In the genomic region with DNA sequence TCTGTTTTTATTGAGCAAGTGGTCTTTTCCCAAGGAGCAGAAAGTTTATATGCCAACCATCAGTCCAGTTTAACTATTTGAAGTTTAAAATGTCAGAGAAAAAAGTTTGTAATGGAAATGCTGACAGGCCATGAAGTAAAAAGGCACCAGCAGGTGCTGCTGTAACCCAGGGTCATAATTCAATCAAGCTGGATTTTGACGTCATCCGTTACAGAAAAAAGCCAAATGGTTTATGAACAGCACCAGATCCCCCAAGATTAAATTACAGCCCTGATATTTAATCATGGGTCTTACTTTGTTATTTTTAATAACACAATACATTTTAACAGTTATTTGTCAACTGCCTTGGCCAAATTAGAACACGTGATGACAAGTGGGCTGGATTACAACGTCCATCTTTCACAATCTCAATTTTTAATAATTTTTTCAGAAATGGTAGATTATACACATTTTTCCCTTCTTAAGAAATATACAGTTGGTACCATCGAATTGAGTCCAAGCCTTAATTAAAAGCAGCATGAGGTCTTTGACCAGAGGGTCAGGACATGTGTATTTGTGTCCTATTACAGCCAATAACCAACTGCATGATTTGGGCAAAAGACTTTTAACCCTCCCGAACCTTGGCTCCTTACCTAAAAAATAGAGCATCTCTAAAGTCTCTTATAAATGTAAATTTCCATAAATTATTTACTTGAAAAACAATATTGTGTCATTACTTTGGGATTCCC, we compare ENCODE assay signal across 1 cellular context.
TF ChIP-seq lines count a peak whose summit lies in the region.

No MANE protein-coding gene starts in this region.

TF ChIP-seq in SK-N-SH treated with all-trans-retinoic acid at 6 μM for 48 hours, 23 proteins besides CTCF, POLR2A, EP300 and RAD21 (continued from another document):
- TF ChIP-seq ZNF8 (CRISPR knock-in tag; IDR thresholded peaks at IDR 0.05) (0 out of 2 replicates have a peak, but pooled peaks have one; percentile 22), RARB (CRISPR knock-in tag; IDR thresholded peaks at IDR 0.05) (no peak), ESRRG (CRISPR knock-in tag; IDR thresholded peaks at IDR 0.05) (peak; percentile 61; the same call in 1 of the 2 replicates), PATZ1 (CRISPR knock-in tag; IDR thresholded peaks at IDR 0.05; ENCODE audit: borderline replicate concordance) (no peak)
- TF ChIP-seq, protein P1, sequence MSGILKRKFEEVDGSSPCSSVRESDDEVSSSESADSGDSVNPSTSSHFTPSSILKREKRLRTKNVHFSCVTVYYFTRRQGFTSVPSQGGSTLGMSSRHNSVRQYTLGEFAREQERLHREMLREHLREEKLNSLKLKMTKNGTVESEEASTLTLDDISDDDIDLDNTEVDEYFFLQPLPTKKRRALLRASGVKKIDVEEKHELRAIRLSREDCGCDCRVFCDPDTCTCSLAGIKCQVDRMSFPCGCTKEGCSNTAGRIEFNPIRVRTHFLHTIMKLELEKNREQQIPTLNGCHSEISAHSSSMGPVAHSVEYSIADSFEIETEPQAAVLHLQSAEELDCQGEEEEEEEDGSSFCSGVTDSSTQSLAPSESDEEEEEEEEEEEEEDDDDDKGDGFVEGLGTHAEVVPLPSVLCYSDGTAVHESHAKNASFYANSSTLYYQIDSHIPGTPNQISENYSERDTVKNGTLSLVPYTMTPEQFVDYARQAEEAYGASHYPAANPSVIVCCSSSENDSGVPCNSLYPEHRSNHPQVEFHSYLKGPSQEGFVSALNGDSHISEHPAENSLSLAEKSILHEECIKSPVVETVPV (CRISPR knock-in tag; IDR thresholded peaks at IDR 0.05), result peak; percentile 84
- TF ChIP-seq, protein P2, sequence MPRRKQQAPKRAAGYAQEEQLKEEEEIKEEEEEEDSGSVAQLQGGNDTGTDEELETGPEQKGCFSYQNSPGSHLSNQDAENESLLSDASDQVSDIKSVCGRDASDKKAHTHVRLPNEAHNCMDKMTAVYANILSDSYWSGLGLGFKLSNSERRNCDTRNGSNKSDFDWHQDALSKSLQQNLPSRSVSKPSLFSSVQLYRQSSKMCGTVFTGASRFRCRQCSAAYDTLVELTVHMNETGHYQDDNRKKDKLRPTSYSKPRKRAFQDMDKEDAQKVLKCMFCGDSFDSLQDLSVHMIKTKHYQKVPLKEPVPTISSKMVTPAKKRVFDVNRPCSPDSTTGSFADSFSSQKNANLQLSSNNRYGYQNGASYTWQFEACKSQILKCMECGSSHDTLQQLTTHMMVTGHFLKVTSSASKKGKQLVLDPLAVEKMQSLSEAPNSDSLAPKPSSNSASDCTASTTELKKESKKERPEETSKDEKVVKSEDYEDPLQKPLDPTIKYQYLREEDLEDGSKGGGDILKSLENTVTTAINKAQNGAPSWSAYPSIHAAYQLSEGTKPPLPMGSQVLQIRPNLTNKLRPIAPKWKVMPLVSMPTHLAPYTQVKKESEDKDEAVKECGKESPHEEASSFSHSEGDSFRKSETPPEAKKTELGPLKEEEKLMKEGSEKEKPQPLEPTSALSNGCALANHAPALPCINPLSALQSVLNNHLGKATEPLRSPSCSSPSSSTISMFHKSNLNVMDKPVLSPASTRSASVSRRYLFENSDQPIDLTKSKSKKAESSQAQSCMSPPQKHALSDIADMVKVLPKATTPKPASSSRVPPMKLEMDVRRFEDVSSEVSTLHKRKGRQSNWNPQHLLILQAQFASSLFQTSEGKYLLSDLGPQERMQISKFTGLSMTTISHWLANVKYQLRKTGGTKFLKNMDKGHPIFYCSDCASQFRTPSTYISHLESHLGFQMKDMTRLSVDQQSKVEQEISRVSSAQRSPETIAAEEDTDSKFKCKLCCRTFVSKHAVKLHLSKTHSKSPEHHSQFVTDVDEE (CRISPR knock-in tag; IDR thresholded peaks at IDR 0.05), result peak; percentile 97
